ENCODE assay signal across 1 cellular context in the genomic region with DNA sequence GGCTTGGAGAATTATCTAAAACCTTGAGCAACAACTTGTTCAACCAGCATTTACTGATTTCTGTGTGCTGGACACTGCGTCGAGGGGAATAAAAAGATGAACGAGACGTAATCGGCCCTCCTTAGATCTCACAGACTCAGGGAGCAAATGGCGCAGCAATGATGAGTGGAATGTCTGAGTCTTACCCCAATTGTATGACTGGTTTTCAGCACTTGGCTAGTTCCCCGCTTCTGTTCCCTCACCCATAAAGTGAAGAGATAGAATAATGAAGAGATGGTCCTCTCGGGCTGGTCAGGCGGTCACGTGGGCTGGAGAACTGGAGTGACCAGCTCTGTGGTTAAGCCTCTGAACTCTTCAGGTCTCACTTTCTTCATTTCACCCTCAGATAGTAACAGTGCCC.
TF ChIP-seq lines count a peak whose summit lies in the region.

No MANE protein-coding gene starts in this region.

TF ChIP-seq in SK-N-SH treated with all-trans-retinoic acid at 6 μM for 48 hours, 23 proteins besides CTCF, POLR2A, EP300 and RAD21 (continued from another document):
- TF ChIP-seq, protein P1, sequence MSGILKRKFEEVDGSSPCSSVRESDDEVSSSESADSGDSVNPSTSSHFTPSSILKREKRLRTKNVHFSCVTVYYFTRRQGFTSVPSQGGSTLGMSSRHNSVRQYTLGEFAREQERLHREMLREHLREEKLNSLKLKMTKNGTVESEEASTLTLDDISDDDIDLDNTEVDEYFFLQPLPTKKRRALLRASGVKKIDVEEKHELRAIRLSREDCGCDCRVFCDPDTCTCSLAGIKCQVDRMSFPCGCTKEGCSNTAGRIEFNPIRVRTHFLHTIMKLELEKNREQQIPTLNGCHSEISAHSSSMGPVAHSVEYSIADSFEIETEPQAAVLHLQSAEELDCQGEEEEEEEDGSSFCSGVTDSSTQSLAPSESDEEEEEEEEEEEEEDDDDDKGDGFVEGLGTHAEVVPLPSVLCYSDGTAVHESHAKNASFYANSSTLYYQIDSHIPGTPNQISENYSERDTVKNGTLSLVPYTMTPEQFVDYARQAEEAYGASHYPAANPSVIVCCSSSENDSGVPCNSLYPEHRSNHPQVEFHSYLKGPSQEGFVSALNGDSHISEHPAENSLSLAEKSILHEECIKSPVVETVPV (CRISPR knock-in tag; IDR thresholded peaks at IDR 0.05) = no peak
- TF ChIP-seq ZFP30 (CRISPR knock-in tag; IDR thresholded peaks at IDR 0.05) (no peak), ZC3H10 (CRISPR knock-in tag; IDR thresholded peaks at IDR 0.05) (no peak), ARNTL (CRISPR knock-in tag; IDR thresholded peaks at IDR 0.05; ENCODE audit: borderline replicate concordance, low read depth) (no peak)
